ENCODE assay signal across 1 cellular context in genomic region chr7:155590215-155591023, GRCh38.
A peak's percentile ranks its signal among the peaks of the same experiment; 100 is the strongest.
TF ChIP-seq lines count a peak whose summit lies in the region.

No MANE protein-coding gene starts in this region.

TF ChIP-seq in K562, 482 proteins besides CTCF, POLR2A, EP300 and RAD21 (continued from another document and continues in another):
- TF ChIP-seq FOXK1 (CRISPR knock-in tag; IDR thresholded peaks at IDR 0.05; ENCODE audit: borderline replicate concordance) = no peak
- TF ChIP-seq ARID3A (IDR thresholded peaks at IDR 0.05; ENCODE audit: borderline replicate concordance, low read depth, low read length) = no peak
- no peak for TF ChIP-seq BCOR (IDR thresholded peaks at IDR 0.05)
- TF ChIP-seq ELK1 (CRISPR knock-in tag; IDR thresholded peaks at IDR 0.05) = no peak
- no peak for TF ChIP-seq RBM22 (IDR thresholded peaks at IDR 0.05; ENCODE audit: low read depth, low read length, poor library complexity, severe bottlenecking)
- TF ChIP-seq ZNF408 (CRISPR knock-in tag; IDR thresholded peaks at IDR 0.05; ENCODE audit: low read depth) = no peak
- TF ChIP-seq ZNF277 (CRISPR knock-in tag; IDR thresholded peaks at IDR 0.05; ENCODE audit: borderline replicate concordance) = no peak
- TF ChIP-seq ETS1 (conservative IDR thresholded peaks at IDR 0.05; ENCODE audit: control insufficient read depth, low read depth, low read length) = 0 out of 2 replicates have a peak, but pooled peaks have one; percentile 5
- no peak for TF ChIP-seq CSDE1 (IDR thresholded peaks at IDR 0.05)
- TF ChIP-seq BRF1 (IDR thresholded peaks at IDR 0.05; ENCODE audit: borderline replicate concordance, extremely low read depth, insufficient read length) = no peak
- TF ChIP-seq CREB3L1 (IDR thresholded peaks at IDR 0.05; ENCODE audit: borderline replicate concordance, low read depth) = no peak
- no peak for TF ChIP-seq ZNF586 (CRISPR knock-in tag; conservative IDR thresholded peaks at IDR 0.05)
- 0 out of 2 replicates have a peak, but pooled peaks have one; percentile 8 for TF ChIP-seq PREB (CRISPR knock-in tag; IDR thresholded peaks at IDR 0.05)
- no peak for TF ChIP-seq PTBP1 (IDR thresholded peaks at IDR 0.05; ENCODE audit: low read depth, low read length)
- no peak for TF ChIP-seq ZNF347 (CRISPR knock-in tag; IDR thresholded peaks at IDR 0.05; ENCODE audit: low read depth)
- TF ChIP-seq SREBF1 (IDR thresholded peaks at IDR 0.05; ENCODE audit: borderline replicate concordance, low read depth, low read length) = no peak
- no peak for TF ChIP-seq PCBP1 (IDR thresholded peaks at IDR 0.05; ENCODE audit: low read depth, low read length, poor library complexity, severe bottlenecking)
- no peak for TF ChIP-seq ZNF253 (CRISPR knock-in tag; conservative IDR thresholded peaks at IDR 0.05)
- TF ChIP-seq ZNF764 (CRISPR knock-in tag; IDR thresholded peaks at IDR 0.05; ENCODE audit: low read depth) = no peak
- TF ChIP-seq CC2D1A (IDR thresholded peaks at IDR 0.05) = 0 out of 2 replicates have a peak, but pooled peaks have one; percentile 35
- no peak for TF ChIP-seq SPI1 (IDR thresholded peaks at IDR 0.05; ENCODE audit: borderline replicate concordance, low read depth, low read length)
- no peak for TF ChIP-seq CEBPZ (IDR thresholded peaks at IDR 0.05; ENCODE audit: borderline replicate concordance, low read depth, low read length)
- no peak for TF ChIP-seq NFE2 (IDR thresholded peaks at IDR 0.05; ENCODE audit: low read depth)
- TF ChIP-seq TFE3 (CRISPR knock-in tag; IDR thresholded peaks at IDR 0.05) = no peak
- no peak for TF ChIP-seq ARID1B (IDR thresholded peaks at IDR 0.05)
- TF ChIP-seq THRA (IDR thresholded peaks at IDR 0.05) = no peak
- TF ChIP-seq ZBTB33 (CRISPR knock-in tag; IDR thresholded peaks at IDR 0.05) = no peak
- TF ChIP-seq ZNF717 (CRISPR knock-in tag; IDR thresholded peaks at IDR 0.05) = no peak
- TF ChIP-seq FOXA3 (CRISPR knock-in tag; conservative IDR thresholded peaks at IDR 0.05 in 1 of 2, IDR thresholded peaks at IDR 0.05 in 1 of 2) = no peak
- no peak for TF ChIP-seq ZNF140 (CRISPR knock-in tag; IDR thresholded peaks at IDR 0.05)
- peak; percentile 11; the same call in 1 of the 2 replicates for TF ChIP-seq PHF8 (IDR thresholded peaks at IDR 0.05; ENCODE audit: borderline replicate concordance, low read length)
- no peak for TF ChIP-seq ZBTB11 (CRISPR knock-in tag; IDR thresholded peaks at IDR 0.05)
- TF ChIP-seq ZC3H4 (CRISPR knock-in tag; IDR thresholded peaks at IDR 0.05; ENCODE audit: borderline replicate concordance) = no peak
- no peak for TF ChIP-seq HLTF (IDR thresholded peaks at IDR 0.05)
- no peak for TF ChIP-seq POLR2AphosphoS2 (IDR thresholded peaks at IDR 0.05; ENCODE audit: low read length)
- no peak for TF ChIP-seq MBD2 (IDR thresholded peaks at IDR 0.05; ENCODE audit: borderline replicate concordance, low read depth)
- TF ChIP-seq RFX1 (IDR thresholded peaks at IDR 0.05) = peak; percentile 93
